ENCODE assay signal across 24 cellular contexts in genomic region chr13:104683789-104684188, GRCh38.
"Had no signal": no experiment of that assay in that cellular context is flagged by ENCODE, and none has a peak within 500 bp of the region (broad histone marks: within the 10 kb centered on the region; RNA-seq: fewer than 3 reads in every experiment).

No MANE protein-coding gene starts in this region.

- DNase-seq: activated CD4-positive, alpha-beta T cell treated with anti-CD3 and anti-CD28 coated beads, Interleukin-2, amount 10 ng/mL, durations not matched to agents 24 days and 14 days; activated CD4-positive, CD25-positive, alpha-beta regulatory T cell; activated CD8-positive, alpha-beta T cell treated with anti-CD3 and anti-CD28 coated beads for 36 hours; activated naive CD4-positive, alpha-beta T cell treated with Interleukin-2 at 50 U/mL for 16 hours; activated naive CD8-positive, alpha-beta T cell treated with anti-CD3 and anti-CD28 coated beads, Interleukin-2, amount 10 ng/mL, durations not matched to agents 7 days and 5 days; activated T-cell treated with anti-CD3 and anti-CD28 coated beads, Interleukin-2, amount 50 U/mL, for 1 hour; brain microvascular endothelial cell; cerebellar nuclear complex; effector CD4-positive, alpha-beta T cell; heart left ventricle; immature natural killer cell; mesenchymal stem cell; natural killer cell; pancreas; stimulated activated CD4-positive, alpha-beta T cell treated with anti-CD3 and anti-CD28 coated beads, Interleukin-1b, Interleukin-23, amount 100 ng/mL, for 48 hours; stimulated activated naive CD8-positive, alpha-beta T cell treated with anti-CD3 and anti-CD28 coated beads, Interleukin-15, amount 100 ng/mL, for 72 hours; T1000; transverse colon; uterus had no signal

- H3K27me3 Mint-ChIP-seq: activated CD4-positive, alpha-beta T cell treated with anti-CD3 and anti-CD28 coated beads, Interleukin-2, amount 10 ng/mL, durations not matched to agents 24 days and 14 days; activated CD8-positive, alpha-beta T cell treated with anti-CD3 and anti-CD28 coated beads for 36 hours; activated naive CD8-positive, alpha-beta T cell treated with anti-CD3 and anti-CD28 coated beads, Interleukin-2, amount 10 ng/mL, durations not matched to agents 7 days and 5 days; activated T-helper 17 cell treated with anti-CD3 and anti-CD28 coated beads, Interleukin-2, amount 50 U/mL, for 72 hours; stimulated activated naive CD8-positive, alpha-beta T cell treated with anti-CD3 and anti-CD28 coated beads, Interleukin-15, amount 100 ng/mL, for 72 hours had no signal

- H3K4me1 ChIP-seq: gastroesophageal sphincter, heart left ventricle, pancreas, suprapubic skin, transverse colon, uterus had no signal

- H3K36me3 Mint-ChIP-seq: activated naive CD8-positive, alpha-beta T cell treated with anti-CD3 and anti-CD28 coated beads, Interleukin-2, amount 10 ng/mL, durations not matched to agents 7 days and 5 days; immature natural killer cell; natural killer cell had no signal

- H3K27me3 ChIP-seq: brain microvascular endothelial cell, gastroesophageal sphincter, heart left ventricle, neutrophil, pancreas, suprapubic skin, transverse colon, uterus had no signal

- H3K4me3 Mint-ChIP-seq: activated CD4-positive, alpha-beta T cell treated with anti-CD3 and anti-CD28 coated beads, Interleukin-2, amount 10 ng/mL, durations not matched to agents 24 days and 14 days; activated CD8-positive, alpha-beta T cell treated with anti-CD3 and anti-CD28 coated beads for 36 hours; activated naive CD8-positive, alpha-beta T cell treated with anti-CD3 and anti-CD28 coated beads, Interleukin-2, amount 10 ng/mL, durations not matched to agents 7 days and 5 days; activated T-helper 17 cell treated with anti-CD3 and anti-CD28 coated beads, Interleukin-2, amount 50 U/mL, for 72 hours; immature natural killer cell; natural killer cell; stimulated activated naive CD8-positive, alpha-beta T cell treated with anti-CD3 and anti-CD28 coated beads, Interleukin-15, amount 100 ng/mL, for 72 hours had no signal

- H3K36me3 ChIP-seq: brain microvascular endothelial cell, gastroesophageal sphincter, heart left ventricle, neutrophil, pancreas, suprapubic skin, transverse colon, uterus had no signal

- H3K4me1 Mint-ChIP-seq: activated CD4-positive, alpha-beta T cell treated with anti-CD3 and anti-CD28 coated beads, Interleukin-2, amount 10 ng/mL, durations not matched to agents 24 days and 14 days; activated naive CD8-positive, alpha-beta T cell treated with anti-CD3 and anti-CD28 coated beads, Interleukin-2, amount 10 ng/mL, durations not matched to agents 7 days and 5 days; activated T-helper 17 cell treated with anti-CD3 and anti-CD28 coated beads, Interleukin-2, amount 50 U/mL, for 72 hours; immature natural killer cell; natural killer cell; stimulated activated naive CD8-positive, alpha-beta T cell treated with anti-CD3 and anti-CD28 coated beads, Interleukin-15, amount 100 ng/mL, for 72 hours had no signal

- ATAC-seq: activated CD8-positive, alpha-beta T cell treated with anti-CD3 and anti-CD28 coated beads for 36 hours; activated T-helper 17 cell treated with anti-CD3 and anti-CD28 coated beads, Interleukin-2, amount 50 U/mL, for 72 hours; esophagus mucosa; gastroesophageal sphincter; heart left ventricle; natural killer cell; pancreas; stimulated activated naive CD8-positive, alpha-beta T cell treated with anti-CD3 and anti-CD28 coated beads, Interleukin-15, amount 100 ng/mL, for 72 hours had no signal

- H3K9me3 Mint-ChIP-seq: activated CD4-positive, alpha-beta T cell treated with anti-CD3 and anti-CD28 coated beads, Interleukin-2, amount 10 ng/mL, durations not matched to agents 24 days and 14 days; activated CD8-positive, alpha-beta T cell treated with anti-CD3 and anti-CD28 coated beads for 36 hours; activated naive CD8-positive, alpha-beta T cell treated with anti-CD3 and anti-CD28 coated beads, Interleukin-2, amount 10 ng/mL, durations not matched to agents 7 days and 5 days; activated T-helper 17 cell treated with anti-CD3 and anti-CD28 coated beads, Interleukin-2, amount 50 U/mL, for 72 hours; stimulated activated naive CD8-positive, alpha-beta T cell treated with anti-CD3 and anti-CD28 coated beads, Interleukin-15, amount 100 ng/mL, for 72 hours had no signal

- H3K27ac Mint-ChIP-seq: activated CD4-positive, alpha-beta T cell treated with anti-CD3 and anti-CD28 coated beads, Interleukin-2, amount 10 ng/mL, durations not matched to agents 24 days and 14 days; activated CD8-positive, alpha-beta T cell treated with anti-CD3 and anti-CD28 coated beads for 36 hours; activated naive CD8-positive, alpha-beta T cell treated with anti-CD3 and anti-CD28 coated beads, Interleukin-2, amount 10 ng/mL, durations not matched to agents 7 days and 5 days; activated T-helper 17 cell treated with anti-CD3 and anti-CD28 coated beads, Interleukin-2, amount 50 U/mL, for 72 hours; immature natural killer cell; natural killer cell; stimulated activated naive CD8-positive, alpha-beta T cell treated with anti-CD3 and anti-CD28 coated beads, Interleukin-15, amount 100 ng/mL, for 72 hours had no signal

- H3K9me3 ChIP-seq: gastroesophageal sphincter, heart left ventricle, neutrophil, pancreas, suprapubic skin, transverse colon, uterus had no signal

- H3K4me3 ChIP-seq: gastroesophageal sphincter, heart left ventricle, pancreas, suprapubic skin, transverse colon, uterus had no signal

- H3K27ac ChIP-seq: brain microvascular endothelial cell, gastroesophageal sphincter, heart left ventricle, neutrophil, pancreas, suprapubic skin, transverse colon, uterus had no signal
